Comparison of ENCODE assay signal across 16 cellular contexts in the genomic region with DNA sequence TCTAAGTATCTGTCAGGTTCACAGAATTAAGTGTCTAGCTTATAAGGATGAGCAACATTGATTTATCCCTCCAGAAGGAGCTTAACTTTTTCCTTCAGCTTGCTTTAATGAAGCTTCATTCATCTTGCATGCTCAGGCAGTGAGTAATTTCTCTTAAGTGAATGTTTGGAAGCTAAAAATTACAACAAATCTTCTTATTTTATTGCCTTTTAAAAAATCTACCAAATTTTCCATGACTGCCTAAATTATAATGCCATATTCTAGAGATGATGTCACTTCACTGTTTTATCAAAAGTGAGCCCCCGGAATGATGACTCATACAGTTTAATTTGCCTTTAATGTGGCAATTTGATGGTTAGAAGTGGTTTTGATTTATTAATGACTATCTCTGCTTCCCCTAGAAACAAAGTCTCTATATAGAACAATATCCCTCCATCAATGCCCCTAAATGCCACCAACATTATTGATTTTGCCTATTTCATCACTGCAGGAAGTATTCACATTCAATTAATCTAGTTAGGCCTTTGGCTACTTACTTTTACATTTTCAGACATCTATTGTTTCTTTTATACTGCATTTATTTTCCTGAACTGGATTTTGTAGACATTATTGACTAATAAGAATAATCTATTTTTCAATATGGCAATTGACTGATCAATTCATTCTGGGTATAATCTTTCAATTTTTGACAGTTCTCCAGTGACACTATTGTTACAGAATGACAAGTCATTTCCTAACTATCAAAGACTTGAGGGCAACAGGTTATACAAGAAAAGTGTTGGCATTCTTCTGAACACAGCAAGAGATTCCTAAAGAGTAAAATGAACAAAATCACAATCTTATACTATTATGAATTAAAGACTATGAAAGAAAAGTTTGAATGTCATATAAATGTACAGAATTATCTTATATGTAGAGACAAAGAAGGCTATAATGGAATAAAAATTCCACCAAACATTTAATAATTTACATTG.
DNase-seq lines count a peak whose midpoint lies in the region; FAIRE-seq and TF ChIP-seq lines count a peak whose summit lies in the region.
"Had no signal": no experiment of that assay in that cellular context is flagged by ENCODE, and none has a peak within 500 bp of the region (broad histone marks: within the 10 kb centered on the region; RNA-seq: fewer than 3 reads in every experiment).

No MANE protein-coding gene starts in this region.

- CTCF ChIA-PET in endothelial cell of umbilical vein (lab: Charles Lee), result interaction anchor here (1.0 to 2.1 kb wide), 3 partner anchors 8 to 181 kb away, joined by 3 to 10 read pairs (median 9); no protein-coding TSS in a partner anchor
- CTCF ChIA-PET in HEK293T (lab: Yijun Ruan, JAX), result no interaction called here

- peak overlapping the region; percentile 68 for H3K4me2 ChIP-seq in endothelial cell of umbilical vein (ENCODE audit: insufficient read depth, low read length)
- H3K4me2 ChIP-seq: hepatocyte had no signal

- H2AFZ ChIP-seq in endothelial cell of umbilical vein (ENCODE audit: low read depth, low read length), result no peak overlapping the region
- H2AFZ ChIP-seq: hepatocyte had no signal

- dilution Hi-C loops in endothelial cell of umbilical vein (cut with MboI; ENCODE audit: extremely low pct_ligation_motif_present, low sequenced_read_pairs), result no loop called here

- peak overlapping the region; percentile 76 for H3K27ac ChIP-seq in endothelial cell of umbilical vein (ENCODE audit: insufficient read depth, low read depth, low read length)
- H3K27ac ChIP-seq: hepatocyte had no signal

- H3K9me1 ChIP-seq in endothelial cell of umbilical vein (replicated peaks; ENCODE audit: control insufficient read depth, extremely low read depth, insufficient read depth, low read length), result no peaks in the 10 kb centered on the region

- POLR2A ChIA-PET in endothelial cell of umbilical vein (lab: Charles Lee), result interaction anchor here (0.8 to 1.3 kb wide), 2 partner anchors 8 to 45 kb away, joined by 3 to 8 read pairs; no protein-coding TSS in a partner anchor
- POLR2A ChIA-PET in HEK293T (lab: Yijun Ruan, JAX), result no interaction called here

- H3K4me1 ChIP-seq in endothelial cell of umbilical vein (ENCODE audit: control insufficient read depth, extremely low read depth, insufficient read depth, low read length), result peaks cover 45% of the 10 kb centered on the region

- no peak for TF ChIP-seq POLR2A in endothelial cell of umbilical vein (IDR thresholded peaks at IDR 0.05; ENCODE audit: low read depth, low read length)

- H4K20me1 ChIP-seq in endothelial cell of umbilical vein (replicated peaks; ENCODE audit: control insufficient read depth, extremely low read depth, insufficient read depth, low read length), result no peaks in the 10 kb centered on the region

- peak; percentile 64 for FAIRE-seq in endothelial cell of umbilical vein (lab: Jason Lieb, UNC)
- FAIRE-seq: G401.6 had no signal

- DNase-seq in Daoy (ENCODE audit: low read depth), result peak; percentile 3
- peak; percentile 50 for DNase-seq in LHCN-M2 (ENCODE audit: low read depth)
- peak; percentile 60 for DNase-seq in endothelial cell of umbilical vein (ENCODE audit: low read depth, low spot score)
- DNase-seq in retinal pigment epithelial cell (ENCODE audit: low read depth), result peak; percentile 45
- DNase-seq in RKO (ENCODE audit: low spot score), result no peak
- no peak for DNase-seq in HEK293T (ENCODE audit: extremely low spot score)
- no peak for DNase-seq in NCI-H748 treated with DMSO at 0.1 percent for 48 hours (lab: John Stamatoyannopoulos, UW)
- DNase-seq: activated naive CD4-positive, alpha-beta T cell; CD4-positive, alpha-beta T cell; central memory CD4-positive, alpha-beta T cell; left cardiac atrium; NCI-H1105 treated with DMSO at 0.1 percent for 48 hours; NCI-H446; stimulated activated CD4-positive, alpha-beta T cell treated with anti-CD3 and anti-CD28 coated beads, Interleukin-15, amount 100 ng/mL, for 24 hours had no signal

- TSS peak; percentile 89 for BruUV-seq in endothelial cell of umbilical vein (replicated peaks; lab: Mats Ljungman, UMichigan)

- intact Hi-C loops in endothelial cell of umbilical vein (cut with micrococcal nuclease), result loop anchor here (1.0 to 5.0 kb wide), 3 partner anchors 8 to 396 kb away; a partner anchor contains a TSS

- H3K79me2 ChIP-seq in endothelial cell of umbilical vein (ENCODE audit: control insufficient read depth, insufficient read depth, low read length), result no peaks in the 10 kb centered on the region
- H3K79me2 ChIP-seq: hepatocyte had no signal

- H3K9ac ChIP-seq in endothelial cell of umbilical vein (replicated peaks; ENCODE audit: extremely low read depth, insufficient read depth, low read length), result peak overlapping the region; percentile 34

- H3K4me3 ChIP-seq in endothelial cell of umbilical vein (replicated peaks in 1 of 3; ENCODE audit: insufficient read depth in 1 of 3, low read depth in 1 of 3, low read length in 3 of 3), result peak overlapping the region in 1 of 3 experiments; percentile 17
- H3K4me3 ChIP-seq in retinal pigment epithelial cell (ENCODE audit: low read length), result no peak overlapping the region
- H3K4me3 ChIP-seq: hepatocyte had no signal

- no peaks in the 10 kb centered on the region for H3K27me3 ChIP-seq in endothelial cell of umbilical vein (ENCODE audit: control insufficient read depth in 2 of 2, insufficient read depth in 2 of 2, low read length in 2 of 2)
- H3K27me3 ChIP-seq: hepatocyte had no signal

- peaks cover 2% of the 10 kb centered on the region for H3K9me3 ChIP-seq in endothelial cell of umbilical vein (replicated peaks; ENCODE audit: control insufficient read depth, insufficient read depth, low read length)

- TF ChIP-seq CTCF in endothelial cell of umbilical vein (IDR thresholded peaks at IDR 0.05; ENCODE audit: extremely low read depth in 1 of 2, insufficient read depth in 1 of 2, low read depth in 1 of 2, low read length in 2 of 2), result no peak
- TF ChIP-seq CTCF in retinal pigment epithelial cell (conservative IDR thresholded peaks at IDR 0.05; ENCODE audit: low read depth, low read length), result no peak

- no peaks in the 10 kb centered on the region for H3K36me3 ChIP-seq in endothelial cell of umbilical vein (ENCODE audit: control insufficient read depth in 2 of 2, extremely low read depth in 1 of 2, insufficient read depth in 2 of 2, low read length in 2 of 2)

TF ChIP-seq in endothelial cell of umbilical vein, 7 proteins besides CTCF, POLR2A, EP300 and RAD21:
- TF ChIP-seq POLR2AphosphoS5 (IDR thresholded peaks at IDR 0.05; ENCODE audit: insufficient read depth, low read depth, low read length) (no peak), EZH2 (IDR thresholded peaks at IDR 0.05; ENCODE audit: borderline replicate concordance, low read depth, low read length, severe bottlenecking) (no peak), MYC (IDR thresholded peaks at IDR 0.05; ENCODE audit: low read depth, low read length) (no peak), JUN (IDR thresholded peaks at IDR 0.05; ENCODE audit: borderline replicate concordance, insufficient read depth, insufficient read length, low read depth) (peak; percentile 90), GATA2 (IDR thresholded peaks at IDR 0.05; ENCODE audit: insufficient read depth, insufficient read length, low read depth, low read length) (no peak), FOS (IDR thresholded peaks at IDR 0.05; ENCODE audit: borderline replicate concordance, insufficient read depth, low read length) (peak; percentile 57)
- TF ChIP-seq, protein P1, sequence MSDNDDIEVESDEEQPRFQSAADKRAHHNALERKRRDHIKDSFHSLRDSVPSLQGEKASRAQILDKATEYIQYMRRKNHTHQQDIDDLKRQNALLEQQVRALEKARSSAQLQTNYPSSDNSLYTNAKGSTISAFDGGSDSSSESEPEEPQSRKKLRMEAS (IDR thresholded peaks at IDR 0.05; ENCODE audit: insufficient read depth, insufficient read length), result no peak

TF ChIP-seq in HEK293T, 16 proteins besides CTCF, POLR2A, EP300 and RAD21:
- TF ChIP-seq SUZ12 (IDR thresholded peaks at IDR 0.05), result no peak
- TF ChIP-seq SP1 (IDR thresholded peaks at IDR 0.05), result no peak
- TF ChIP-seq FOXM1 (IDR thresholded peaks at IDR 0.05; ENCODE audit: borderline replicate concordance), result no peak
- TF ChIP-seq LEF1 (IDR thresholded peaks at IDR 0.05; ENCODE audit: borderline replicate concordance), result no peak
- no peak for TF ChIP-seq L3MBTL2 (conservative IDR thresholded peaks at IDR 0.05)
- TF ChIP-seq HDGF (IDR thresholded peaks at IDR 0.05; ENCODE audit: borderline replicate concordance), result no peak
- TF ChIP-seq ZNF384 (IDR thresholded peaks at IDR 0.05), result no peak
- no peak for TF ChIP-seq TARDBP (IDR thresholded peaks at IDR 0.05)
- no peak for TF ChIP-seq FOXK2 (IDR thresholded peaks at IDR 0.05)
- no peak for TF ChIP-seq NFRKB (IDR thresholded peaks at IDR 0.05)
- no peak for TF ChIP-seq ELF4 (IDR thresholded peaks at IDR 0.05)
- no peak for TF ChIP-seq CTBP1 (IDR thresholded peaks at IDR 0.05; ENCODE audit: borderline replicate concordance)
- no peak for TF ChIP-seq BHLHE40 (IDR thresholded peaks at IDR 0.05; ENCODE audit: borderline replicate concordance)

Comparison
In these comparisons a context has a peak if more than half of its experiments do, and no peak if none do; other contexts are left out.
1. DNase-seq: peak in Daoy (single experiment), LHCN-M2 (single experiment), endothelial cell of umbilical vein (single experiment) and retinal pigment epithelial cell (single experiment); none in RKO (single experiment), HEK293T (single experiment) and NCI-H748 treated with DMSO at 0.1 percent for 48 hours (single experiment).